Comparison of ENCODE assay signal across 8 cellular contexts in genomic region chr16:57757326-57757786, GRCh38. TPM values are rescaled to one million over a fixed set of nuclear protein-coding genes. Genes with fewer than 3 reads are reported as not detected.
DNase-seq lines count a peak whose midpoint lies in the region; ATAC-seq and TF ChIP-seq lines count a peak whose summit lies in the region.

No MANE protein-coding gene starts in this region.

- no peak overlapping the region for H2AFZ ChIP-seq in SU-DHL-6 (ENCODE audit: low read depth, low read length, severe bottlenecking)

- H3K9me3 ChIP-seq in SU-DHL-6 (ENCODE audit: insufficient read depth, low read length), result no peaks in the 10 kb centered on the region

- no peaks in the 10 kb centered on the region for H3K4me1 Mint-ChIP-seq in activated naive CD8-positive, alpha-beta T cell treated with anti-CD3 and anti-CD28 coated beads for 36 hours

- no peaks in the 10 kb centered on the region for H4K20me1 ChIP-seq in SU-DHL-6 (ENCODE audit: low read depth, low read length)

- peak; percentile 81 for DNase-seq in EH (ENCODE audit: low read depth)
- peak; percentile 39 for DNase-seq in HS-5 (ENCODE audit: low read depth)
- peak; percentile 81 for DNase-seq in activated naive CD8-positive, alpha-beta T cell treated with anti-CD3 and anti-CD28 coated beads for 36 hours
- DNase-seq in cardiac septum (ENCODE audit: low spot score), result peak; percentile 97
- peak; percentile 86 for DNase-seq in retina
- DNase-seq in NCI-H526 treated with DMSO at 0.1 percent for 48 hours (lab: John Stamatoyannopoulos, UW), result no peak

- H3F3A ChIP-seq in SU-DHL-6 (ENCODE audit: insufficient read depth), result no peaks in the 10 kb centered on the region

- H3K79me2 ChIP-seq in SU-DHL-6 (ENCODE audit: insufficient read depth, low read length), result no peaks in the 10 kb centered on the region

- H3K36me3 Mint-ChIP-seq in activated naive CD8-positive, alpha-beta T cell treated with anti-CD3 and anti-CD28 coated beads for 36 hours, result peaks cover 11% of the 10 kb centered on the region

- H3K27me3 Mint-ChIP-seq in activated naive CD8-positive, alpha-beta T cell treated with anti-CD3 and anti-CD28 coated beads for 36 hours, result no peaks in the 10 kb centered on the region

- no peak overlapping the region for H3K9ac ChIP-seq in SU-DHL-6 (ENCODE audit: low read length)

- intact Hi-C loops in cardiac septum (cut with DNase I), result loop anchor here (1.0 to 5.0 kb wide), 3 partner anchors 45 to 245 kb away; partner anchors contain the start of genes KIFC3, USB1 and ZNF319

- no peaks in the 10 kb centered on the region for H3K9me2 ChIP-seq in SU-DHL-6 (replicated peaks; ENCODE audit: insufficient read depth, low read length)

- H3K27ac Mint-ChIP-seq in activated naive CD8-positive, alpha-beta T cell treated with anti-CD3 and anti-CD28 coated beads for 36 hours, result no peak overlapping the region

- ATAC-seq in GM21360 (IDR thresholded peaks at IDR 0.05; ENCODE audit: unreplicated experiment), result peak; percentile 77

- no peak overlapping the region for H3K4me3 Mint-ChIP-seq in activated naive CD8-positive, alpha-beta T cell treated with anti-CD3 and anti-CD28 coated beads for 36 hours

- H3K27me3 ChIP-seq in SU-DHL-6 (ENCODE audit: low read length), result no peaks in the 10 kb centered on the region

- TF ChIP-seq CTCF in SU-DHL-6 (IDR thresholded peaks at IDR 0.05; ENCODE audit: insufficient read depth, low read length, poor library complexity, severe bottlenecking), result peak; percentile 94

- no peaks in the 10 kb centered on the region for H3K36me3 ChIP-seq in SU-DHL-6 (ENCODE audit: low read length)

- no peak overlapping the region for H3K4me3 ChIP-seq in SU-DHL-6 (ENCODE audit: insufficient read depth, low read length, poor library complexity, severe bottlenecking)

- no peak overlapping the region for H3K4me2 ChIP-seq in SU-DHL-6 (ENCODE audit: low read depth, low read length, poor library complexity, severe bottlenecking)

- H3K27ac ChIP-seq in SU-DHL-6 (ENCODE audit: low read depth, low read length), result no peak overlapping the region

- H3K9me3 Mint-ChIP-seq in activated naive CD8-positive, alpha-beta T cell treated with anti-CD3 and anti-CD28 coated beads for 36 hours, result no peaks in the 10 kb centered on the region

RNA-seq across cellular contexts. Expression of gene KATNB1, which starts 21.8 kb away (rescaled TPM):
- 10 to 100 TPM; 51.2 to 55.5 TPM for total RNA-seq in activated naive CD8-positive, alpha-beta T cell treated with anti-CD3 and anti-CD28 coated beads for 36 hours
- 8.9 TPM for total RNA-seq in cardiac septum

RNA-seq across cellular contexts. Expression of gene KIFC3, which starts 44.9 kb away (rescaled TPM):
- 1 to 10 TPM; 1.2 to 1.3 TPM for total RNA-seq in activated naive CD8-positive, alpha-beta T cell treated with anti-CD3 and anti-CD28 coated beads for 36 hours
- 70.1 TPM for total RNA-seq in cardiac septum

Comparison
In these comparisons a context has a peak if more than half of its experiments do, and no peak if none do; other contexts are left out.
1. RNA of gene KIFC3, which starts 44.9 kb away (total RNA-seq): 70.1 TPM in cardiac septum (single experiment); 1.2 to 1.3 TPM in activated naive CD8-positive, alpha-beta T cell treated with anti-CD3 and anti-CD28 coated beads for 36 hours; every median in the first group is over 10 times any median in the second.